In the genomic region with DNA sequence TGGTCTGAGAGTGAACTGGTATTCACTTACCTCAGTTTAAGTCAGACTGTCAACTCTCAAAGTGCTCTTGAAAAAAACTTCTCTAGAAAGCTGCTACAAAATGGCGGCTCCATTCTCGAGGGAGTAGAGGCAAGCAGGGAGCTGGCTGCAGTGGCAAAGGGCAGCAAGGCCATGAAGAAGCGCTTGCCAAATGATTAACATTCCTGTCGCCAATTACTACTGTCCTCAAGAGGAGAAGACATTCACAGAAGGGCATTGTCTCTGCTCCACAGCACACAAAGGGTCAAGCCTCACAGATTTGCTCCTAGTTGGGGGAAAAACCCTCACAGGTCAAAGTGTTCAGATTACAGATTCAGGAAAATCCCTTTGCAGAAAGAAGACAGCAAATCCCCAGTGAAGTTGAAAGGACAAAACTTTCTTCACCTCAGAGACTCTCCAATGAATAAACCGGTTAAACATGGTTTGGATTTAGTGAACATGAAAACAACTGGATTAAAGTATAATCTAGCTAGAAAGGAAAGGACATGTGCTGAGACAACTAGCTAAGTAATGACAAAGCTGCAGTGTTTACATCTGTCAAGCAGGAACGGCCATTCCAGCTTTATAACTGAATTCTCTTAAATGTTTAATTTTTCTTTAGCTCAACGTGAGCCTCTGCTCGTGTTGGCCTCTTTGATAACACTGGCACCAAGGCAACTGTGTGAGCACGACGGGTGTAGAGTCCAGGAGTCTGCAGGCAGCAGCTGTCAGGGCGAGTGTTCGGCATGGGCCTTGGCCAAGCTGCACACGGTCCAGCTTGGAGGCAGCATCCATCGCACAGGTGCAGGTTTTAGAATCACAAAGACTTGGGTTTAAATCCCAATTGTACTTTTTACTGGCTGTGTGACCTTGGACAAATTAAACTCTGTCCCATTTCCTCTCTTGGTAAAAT, we compare ENCODE assay signal across 24 cellular contexts. TPM values are rescaled to one million over a fixed set of nuclear protein-coding genes. Genes with fewer than 3 reads are reported as not detected.
DNase-seq lines count a peak whose midpoint lies in the region; ATAC-seq and FAIRE-seq lines count a peak whose summit lies in the region.
"Had no signal": no experiment of that assay in that cellular context is flagged by ENCODE, and none has a peak within 500 bp of the region (broad histone marks: within the 10 kb centered on the region; RNA-seq: fewer than 3 reads in every experiment).

No MANE protein-coding gene starts in this region.

- ATAC-seq in HG03108 (IDR thresholded peaks at IDR 0.05; ENCODE audit: unreplicated experiment) (peak; percentile 55), left lobe of liver (peak; percentile 86), HG03280 (IDR thresholded peaks at IDR 0.05; ENCODE audit: unreplicated experiment) (no peak)
- ATAC-seq: gastrocnemius medialis; HCT116; naive thymus-derived CD4-positive, alpha-beta T cell; PC-3; right cardiac atrium had no signal

- DNase-seq in GM18507 (ENCODE audit: extremely low spot score, insufficient read length, low read depth) (no peak), left lobe of liver (ENCODE audit: low spot score) (peak; percentile 62), small intestine (peak; percentile 33), NCI-H2081 treated with DMSO at 0.1 percent for 48 hours (lab: John Stamatoyannopoulos, UW) (no peak), NCI-H526 (lab: John Stamatoyannopoulos, UW) (no peak)
- DNase-seq: activated CD4-positive, alpha-beta T cell treated with anti-CD3 and anti-CD28 coated beads for 1 hour; activated CD8-positive, alpha-beta memory T cell treated with anti-CD3 and anti-CD28 coated beads, Interleukin-2, amount 50 U/mL, for 48 hours; activated naive CD4-positive, alpha-beta T cell treated with anti-CD3 and anti-CD28 coated beads, Interleukin-2, amount 10 ng/mL, durations not matched to agents 7 days and 5 days; AML-193; colonic mucosa; gastrocnemius medialis; IMR-90; naive thymus-derived CD4-positive, alpha-beta T cell; NCI-H1930; NCI-H510A; PC-3; right cardiac atrium; T1000 had no signal

- WGBS in small intestine, 3 donors = 41 to 60% (median 54%) methylated on average over 14 of the region's 14 CpGs

- peaks cover 0 to 4% of the 10 kb centered on the region in 2 donors for H3K36me3 ChIP-seq in small intestine (ENCODE audit: control insufficient read depth in 2 of 2, insufficient read depth in 2 of 2, low read length in 2 of 2)
- H3K36me3 ChIP-seq: colonic mucosa, gastrocnemius medialis had no signal

- no peaks in the 10 kb centered on the region for H3K9me3 ChIP-seq in small intestine (ENCODE audit: control insufficient read depth, low read depth)
- H3K9me3 ChIP-seq: colonic mucosa, gastrocnemius medialis had no signal

- FAIRE-seq in GM18507 (lab: Jason Lieb, UNC) = peak; percentile 59
- FAIRE-seq in small intestine (lab: Jason Lieb, UNC) = no peak
- FAIRE-seq: astrocyte had no signal

- no peaks in the 10 kb centered on the region for H3K4me1 ChIP-seq in small intestine (ENCODE audit: control insufficient read depth in 2 of 2, insufficient read depth in 1 of 2, low read depth in 1 of 2, low read length in 1 of 2)
- H3K4me1 ChIP-seq: colonic mucosa had no signal

- no peaks in the 10 kb centered on the region for H3K27me3 ChIP-seq in small intestine (ENCODE audit: control insufficient read depth in 2 of 2, insufficient read depth in 2 of 2, low read length in 2 of 2)
- H3K27me3 ChIP-seq: colonic mucosa, gastrocnemius medialis had no signal

- no peak overlapping the region for H3K27ac ChIP-seq in small intestine (ENCODE audit: low read depth in 1 of 2, low read length in 1 of 2)
- H3K27ac ChIP-seq: colonic mucosa, gastrocnemius medialis had no signal

- no peak overlapping the region for H3K4me3 ChIP-seq in small intestine (ENCODE audit: low read depth in 1 of 2, low read length in 2 of 2)
- H3K4me3 ChIP-seq: colonic mucosa, gastrocnemius medialis, lung had no signal

RNA-seq across cellular contexts. Expression of a gene that starts 37.6 kb away (rescaled TPM):
- not detected for total RNA-seq in left lobe of liver
- polyA plus RNA-seq in small intestine = not detected
- total RNA-seq: astrocyte; colonic mucosa; gastrocnemius medialis; IMR-90; lung; naive thymus-derived CD4-positive, alpha-beta T cell; right cardiac atrium; subcutaneous adipose tissue had no signal
- polyA plus RNA-seq: IMR-90; naive thymus-derived CD4-positive, alpha-beta T cell; right cardiac atrium had no signal

RNA-seq across cellular contexts. Expression of a gene that starts 57.4 kb away (rescaled TPM):
- total RNA-seq in left lobe of liver = 62.3 TPM
- 100 to 1,000 TPM; 140 to 221 (median 196) TPM for polyA plus RNA-seq in small intestine

Comparison
In these comparisons a context has a peak if more than half of its experiments do, and no peak if none do; other contexts are left out.
1. DNase-seq: peak in left lobe of liver (single experiment) and small intestine (single experiment); none in GM18507 (single experiment), NCI-H2081 treated with DMSO at 0.1 percent for 48 hours (single experiment) and NCI-H526 (0 of 2).